In genomic region chr9:87708989-87709706, GRCh38 we compare ENCODE assay signal across 22 cellular contexts. TPM values are rescaled to one million over a fixed set of nuclear protein-coding genes. Genes with fewer than 3 reads are reported as not detected.
DNase-seq lines count a peak whose midpoint lies in the region; ATAC-seq and TF ChIP-seq lines count a peak whose summit lies in the region.
"Had no signal": no experiment of that assay in that cellular context is flagged by ENCODE, and none has a peak within 500 bp of the region (broad histone marks: within the 10 kb centered on the region; RNA-seq: fewer than 3 reads in every experiment).

No MANE protein-coding gene starts in this region.

- ATAC-seq in activated CD4-positive, alpha-beta T cell treated with anti-CD3 and anti-CD28 coated beads for 36 hours = peak; percentile 78
- ATAC-seq in activated T-helper 17 cell treated with anti-CD3 and anti-CD28 coated beads, Interleukin-2, amount 50 U/mL, for 72 hours (replicated peaks) = peak; percentile 69
- ATAC-seq in stimulated activated effector memory CD8-positive, alpha-beta T cell treated with anti-CD3 and anti-CD28 coated beads, Interleukin-12 subunit alpha, Interleukin-12 subunit beta, amount 100 ng/mL, for 72 hours = peak; percentile 32
- ATAC-seq: psoas muscle had no signal

- peaks cover 9% of the 10 kb centered on the region for H3K36me3 Mint-ChIP-seq in activated CD4-positive, alpha-beta T cell treated with anti-CD3 and anti-CD28 coated beads for 36 hours (ENCODE audit: low read depth)
- H3K36me3 Mint-ChIP-seq in activated T-helper 17 cell treated with anti-CD3 and anti-CD28 coated beads, Interleukin-2, amount 50 U/mL, for 72 hours (ENCODE audit: low read depth) = no peaks in the 10 kb centered on the region
- no peaks in the 10 kb centered on the region for H3K36me3 Mint-ChIP-seq in stimulated activated effector memory CD8-positive, alpha-beta T cell treated with anti-CD3 and anti-CD28 coated beads, Interleukin-12 subunit alpha, Interleukin-12 subunit beta, amount 100 ng/mL, for 72 hours

- peaks cover 53% of the 10 kb centered on the region for H3K4me1 Mint-ChIP-seq in activated CD4-positive, alpha-beta T cell treated with anti-CD3 and anti-CD28 coated beads for 36 hours
- peaks cover 34% of the 10 kb centered on the region for H3K4me1 Mint-ChIP-seq in activated T-helper 17 cell treated with anti-CD3 and anti-CD28 coated beads, Interleukin-2, amount 50 U/mL, for 72 hours
- H3K4me1 Mint-ChIP-seq in stimulated activated effector memory CD8-positive, alpha-beta T cell treated with anti-CD3 and anti-CD28 coated beads, Interleukin-12 subunit alpha, Interleukin-12 subunit beta, amount 100 ng/mL, for 72 hours = peaks cover 9% of the 10 kb centered on the region

- peaks cover 7% of the 10 kb centered on the region for H3K27me3 Mint-ChIP-seq in activated CD4-positive, alpha-beta T cell treated with anti-CD3 and anti-CD28 coated beads for 36 hours
- H3K27me3 Mint-ChIP-seq in activated T-helper 17 cell treated with anti-CD3 and anti-CD28 coated beads, Interleukin-2, amount 50 U/mL, for 72 hours = peaks cover 4% of the 10 kb centered on the region

- intact Hi-C loops in activated CD4-positive, alpha-beta T cell treated with anti-CD3 and anti-CD28 coated beads for 36 hours (cut with DNase I, micrococcal nuclease) = loop anchor here (1.0 to 5.0 kb wide), 7 partner anchors 83 to 768 kb away; no protein-coding TSS in a partner anchor
- intact Hi-C loops in vagina (cut with DNase I) = no loop called here
- intact Hi-C loops in esophagus muscularis mucosa (cut with DNase I) = no loop called here

- TF ChIP-seq CTCF in vagina (IDR thresholded peaks at IDR 0.05) (no peak), esophagus muscularis mucosa (IDR thresholded peaks at IDR 0.05) (no peak)

- WGBS in esophagus muscularis mucosa = 87% methylated on average over 7 of the region's 7 CpGs

- peaks cover 12% of the 10 kb centered on the region for H3K4me1 ChIP-seq in vagina
- peaks cover 6 to 32% (median 19%) of the 10 kb centered on the region in 4 donors for H3K4me1 ChIP-seq in esophagus muscularis mucosa

- no peak overlapping the region for H3K4me3 ChIP-seq in vagina
- H3K4me3 ChIP-seq in esophagus muscularis mucosa = no peak overlapping the region
- H3K4me3 ChIP-seq: adrenal gland, psoas muscle, SK-N-MC, skin epidermis, stomach, tibial nerve had no signal

- no peaks in the 10 kb centered on the region for H3K36me3 ChIP-seq in vagina
- H3K36me3 ChIP-seq in esophagus muscularis mucosa = peaks cover 0 to 43% (median 28%) of the 10 kb centered on the region in 4 donors

- H3K27me3 ChIP-seq in vagina (no peaks in the 10 kb centered on the region), esophagus muscularis mucosa (no peaks in the 10 kb centered on the region)
- H3K27me3 ChIP-seq: adrenal gland, stomach, tibial nerve had no signal

- POLR2A ChIA-PET in activated CD4-positive, alpha-beta T cell treated with anti-CD3 and anti-CD28 coated beads for 36 hours (lab: Charles Lee) = interaction anchor here (0.6 to 1.0 kb wide), 2 partner anchors 103 to 261 kb away, joined by 5 read pairs; no protein-coding TSS in a partner anchor

- peak overlapping the region; percentile 23 for H3K4me3 Mint-ChIP-seq in activated CD4-positive, alpha-beta T cell treated with anti-CD3 and anti-CD28 coated beads for 36 hours
- H3K4me3 Mint-ChIP-seq in activated T-helper 17 cell treated with anti-CD3 and anti-CD28 coated beads, Interleukin-2, amount 50 U/mL, for 72 hours = peak overlapping the region; percentile 51
- no peak overlapping the region for H3K4me3 Mint-ChIP-seq in stimulated activated effector memory CD8-positive, alpha-beta T cell treated with anti-CD3 and anti-CD28 coated beads, Interleukin-12 subunit alpha, Interleukin-12 subunit beta, amount 100 ng/mL, for 72 hours

- no peaks in the 10 kb centered on the region for H3K9me3 ChIP-seq in vagina
- H3K9me3 ChIP-seq in esophagus muscularis mucosa = no peaks in the 10 kb centered on the region
- H3K9me3 ChIP-seq: adrenal gland, psoas muscle, stomach, tibial nerve had no signal

- no peak for TF ChIP-seq POLR2A in vagina (IDR thresholded peaks at IDR 0.05)
- no peak for TF ChIP-seq POLR2A in esophagus muscularis mucosa (IDR thresholded peaks at IDR 0.05; ENCODE audit: low read depth)

- no peak for TF ChIP-seq EP300 in esophagus muscularis mucosa (IDR thresholded peaks at IDR 0.05)

- no peak overlapping the region for H3K27ac ChIP-seq in vagina
- H3K27ac ChIP-seq in esophagus muscularis mucosa (replicated peaks in 1 of 4) = no peak overlapping the region
- H3K27ac ChIP-seq: adrenal gland, psoas muscle, SK-N-MC, stomach, tibial nerve had no signal

- CTCF ChIA-PET in activated CD4-positive, alpha-beta T cell treated with anti-CD3 and anti-CD28 coated beads for 36 hours (lab: Charles Lee) = interaction anchor here (0.7 to 1.3 kb wide), 3 partner anchors 12 to 66 kb away, joined by 3 read pairs; no protein-coding TSS in a partner anchor

- peak overlapping the region; percentile 56 for H3K27ac Mint-ChIP-seq in activated CD4-positive, alpha-beta T cell treated with anti-CD3 and anti-CD28 coated beads for 36 hours
- H3K27ac Mint-ChIP-seq in activated T-helper 17 cell treated with anti-CD3 and anti-CD28 coated beads, Interleukin-2, amount 50 U/mL, for 72 hours = peak overlapping the region; percentile 77
- no peak overlapping the region for H3K27ac Mint-ChIP-seq in stimulated activated effector memory CD8-positive, alpha-beta T cell treated with anti-CD3 and anti-CD28 coated beads, Interleukin-12 subunit alpha, Interleukin-12 subunit beta, amount 100 ng/mL, for 72 hours

- no peaks in the 10 kb centered on the region for H3K9me3 Mint-ChIP-seq in activated CD4-positive, alpha-beta T cell treated with anti-CD3 and anti-CD28 coated beads for 36 hours (ENCODE audit: low read depth)
- peaks cover 4% of the 10 kb centered on the region for H3K9me3 Mint-ChIP-seq in activated T-helper 17 cell treated with anti-CD3 and anti-CD28 coated beads, Interleukin-2, amount 50 U/mL, for 72 hours
- peaks cover 4% of the 10 kb centered on the region for H3K9me3 Mint-ChIP-seq in stimulated activated effector memory CD8-positive, alpha-beta T cell treated with anti-CD3 and anti-CD28 coated beads, Interleukin-12 subunit alpha, Interleukin-12 subunit beta, amount 100 ng/mL, for 72 hours

- DNase-seq in activated CD4-positive, alpha-beta T cell treated with anti-CD3 and anti-CD28 coated beads for 36 hours = peak; percentile 39
- DNase-seq in activated CD4-positive, alpha-beta T cell treated with anti-CD3 and anti-CD28 coated beads for 1 hour = no peak
- DNase-seq in stimulated activated CD4-positive, alpha-beta T cell treated with anti-CD3 and anti-CD28 coated beads, Interleukin-15, amount 100 ng/mL, for 24 hours = peak; percentile 39
- DNase-seq in stimulated activated CD4-positive, alpha-beta T cell treated with anti-CD3 and anti-CD28 coated beads, Interleukin-12 subunit alpha, Interleukin-12 subunit beta, amount 100 ng/mL, for 4 hours = no peak
- DNase-seq in stimulated activated effector memory CD8-positive, alpha-beta T cell treated with anti-CD3 and anti-CD28 coated beads, Interleukin-12 subunit alpha, Interleukin-12 subunit beta, amount 100 ng/mL, for 72 hours (ENCODE audit: low spot score in 2 of 2) = no peak
- DNase-seq in vagina (ENCODE audit: extremely low spot score in 2 of 2) (no peak), esophagus muscularis mucosa (ENCODE audit: extremely low spot score) (no peak)
- DNase-seq: activated CD8-positive, alpha-beta memory T cell treated with anti-CD3 and anti-CD28 coated beads, Interleukin-2, amount 50 U/mL, for 48 hours; adrenal gland; AML-193; islet precursor cell; NCI-H1694 treated with DMSO at 0.1 percent for 48 hours; NCI-H526 treated with DMSO at 0.1 percent for 48 hours; psoas muscle; RPMI8226; stimulated activated CD4-positive, alpha-beta T cell treated with anti-CD3 and anti-CD28 coated beads, Interleukin-4, amount 100 ng/mL, for 24 hours; stomach; T-helper 9 cell had no signal

RNA-seq across cellular contexts. Expression of gene CTSL, which starts 16.8 kb away (rescaled TPM):
- 1 to 10 TPM; 4.6 to 6.1 TPM for total RNA-seq in activated CD4-positive, alpha-beta T cell treated with anti-CD3 and anti-CD28 coated beads for 36 hours
- total RNA-seq in activated T-helper 17 cell treated with anti-CD3 and anti-CD28 coated beads, Interleukin-2, amount 50 U/mL, for 72 hours = 10 to 100 TPM; 13.2 to 43.0 TPM
- total RNA-seq in vagina (68.0 TPM), esophagus muscularis mucosa (100 to 1,000 TPM in 1 of 4 donors, 10 to 100 TPM in 3; 71.4 to 387 (median 94.5) TPM)

Comparison
In these comparisons a context has a peak if more than half of its experiments do, and no peak if none do; other contexts are left out.
1. DNase-seq: peak in activated CD4-positive, alpha-beta T cell treated with anti-CD3 and anti-CD28 coated beads for 36 hours (single experiment) and stimulated activated CD4-positive, alpha-beta T cell treated with anti-CD3 and anti-CD28 coated beads, Interleukin-15, amount 100 ng/mL, for 24 hours (single experiment); none in activated CD4-positive, alpha-beta T cell treated with anti-CD3 and anti-CD28 coated beads for 1 hour (single experiment), stimulated activated CD4-positive, alpha-beta T cell treated with anti-CD3 and anti-CD28 coated beads, Interleukin-12 subunit alpha, Interleukin-12 subunit beta, amount 100 ng/mL, for 4 hours (single experiment), stimulated activated effector memory CD8-positive, alpha-beta T cell treated with anti-CD3 and anti-CD28 coated beads, Interleukin-12 subunit alpha, Interleukin-12 subunit beta, amount 100 ng/mL, for 72 hours (0 of 2), vagina (0 of 2) and esophagus muscularis mucosa (single experiment).
2. intact Hi-C loops: an anchor here in activated CD4-positive, alpha-beta T cell treated with anti-CD3 and anti-CD28 coated beads for 36 hours (1.0 to 5.0 kb wide); none called in vagina and esophagus muscularis mucosa.
3. Peak in every context shown above with its lines, with median percentiles within 50 percentile points of each other: ATAC-seq.